ENCODE assay signal across 8 cellular contexts in genomic region chr10:3239920-3240909, GRCh38.
A peak's percentile ranks its signal among the peaks of the same experiment; 100 is the strongest.
DNase-seq lines count a peak whose midpoint lies in the region; ATAC-seq and TF ChIP-seq lines count a peak whose summit lies in the region.

No MANE protein-coding gene starts in this region.

- H3K4me1 ChIP-seq in heart right ventricle (peaks cover 0 to 26% (median 5%) of the 10 kb centered on the region in 9 donors), muscle layer of duodenum (ENCODE audit: control insufficient read depth in 1 of 2, insufficient read depth in 2 of 2, low read length in 2 of 2) (peaks cover 0 to 7% of the 10 kb centered on the region in 2 donors), body of pancreas (no peaks in the 10 kb centered on the region), mucosa of descending colon (ENCODE audit: low read depth) (no peaks in the 10 kb centered on the region)

- H3K4me3 ChIP-seq in heart right ventricle (peak overlapping the region in 7 of 10 donors; percentile 6 to 36 (median 31)), muscle layer of duodenum (ENCODE audit: low read depth in 1 of 2, low read length in 2 of 2) (no peak overlapping the region), body of pancreas (no peak overlapping the region), mucosa of descending colon (no peak overlapping the region)

- no peak for TF ChIP-seq POLR2A in body of pancreas (IDR thresholded peaks at IDR 0.05)

- H3K27ac ChIP-seq in heart right ventricle (peak overlapping the region; percentile 11 to 84 (median 67)), muscle layer of duodenum (ENCODE audit: low read length) (peak overlapping the region; percentile 32), body of pancreas (peak overlapping the region in 1 of 4 donors; percentile 12)

- H3K36me3 ChIP-seq in heart right ventricle = no peaks in the 10 kb centered on the region
- no peaks in the 10 kb centered on the region for H3K36me3 ChIP-seq in muscle layer of duodenum (ENCODE audit: control insufficient read depth in 1 of 2, insufficient read depth in 2 of 2, low read length in 2 of 2)
- H3K36me3 ChIP-seq in body of pancreas (replicated peaks in 1 of 2; ENCODE audit: insufficient read depth in 1 of 2, low read depth in 2 of 2) = no peaks in the 10 kb centered on the region
- H3K36me3 ChIP-seq in mucosa of descending colon (ENCODE audit: low read depth) = no peaks in the 10 kb centered on the region

- ATAC-seq in heart right ventricle (peak; percentile 43 to 78 (median 62)), Right ventricle myocardium superior (ENCODE audit: poor library complexity) (no peak), body of pancreas (no peak), mucosa of descending colon (no peak)

- peak in 1 of 2 donors; percentile 36 for DNase-seq in heart right ventricle
- DNase-seq in Right ventricle myocardium superior = no peak
- peak; percentile 83 for DNase-seq in dermis blood vessel endothelial cell
- DNase-seq in NCI-H146 (lab: John Stamatoyannopoulos, UW) = no peak
- no peak for DNase-seq in NCI-H82 treated with DMSO at 0.1 percent for 48 hours (lab: John Stamatoyannopoulos, UW; ENCODE audit: unreplicated experiment)
- no peak for DNase-seq in body of pancreas
- no peak for DNase-seq in mucosa of descending colon

- intact Hi-C loops in heart right ventricle (cut with DNase I) (loop anchor here in 9 of 10 donors (1.0 to 10.0 kb wide), 23 partner anchors 85 to 1532 kb away; partner anchors contain the start of gene KLF6 (in 1 of the 9)), Right ventricle myocardium superior (cut with DNase I) (loop anchor here (10.0 kb wide), 1 partner anchor 1535 kb away; no protein-coding TSS in a partner anchor), body of pancreas (cut with DNase I) (loop anchor here (10.0 kb wide), 1 partner anchor 1405 kb away; no protein-coding TSS in a partner anchor), mucosa of descending colon (cut with DNase I, micrococcal nuclease) (loop anchor here (10.0 kb wide), 2 partner anchors 535 to 545 kb away; partner anchors contain the start of gene KLF6 (in 1 of the 2))

- TF ChIP-seq CTCF in heart right ventricle (IDR thresholded peaks at IDR 0.05) (no peak), body of pancreas (IDR thresholded peaks at IDR 0.05) (no peak), mucosa of descending colon (IDR thresholded peaks at IDR 0.05) (no peak)

- no peaks in the 10 kb centered on the region for H3K9me3 ChIP-seq in heart right ventricle
- H3K9me3 ChIP-seq in muscle layer of duodenum (ENCODE audit: control insufficient read depth in 1 of 2, low read length in 2 of 2) = no peaks in the 10 kb centered on the region
- no peaks in the 10 kb centered on the region for H3K9me3 ChIP-seq in body of pancreas
- H3K9me3 ChIP-seq in mucosa of descending colon = no peaks in the 10 kb centered on the region

- H3K27me3 ChIP-seq in heart right ventricle (peaks cover 0 to 4% (median 0%) of the 10 kb centered on the region in 7 donors), muscle layer of duodenum (ENCODE audit: low read depth, low read length) (no peaks in the 10 kb centered on the region), body of pancreas (peaks cover 0 to 4% of the 10 kb centered on the region in 2 donors)

- WGBS in heart right ventricle, 2 donors = 61 to 67% methylated on average over 30 of the region's 30 CpGs
- WGBS in body of pancreas, 2 donors = 55 to 62% methylated on average over 29 to 30 of the region's 30 CpGs

Comparison
In these comparisons a context has a peak if more than half of its experiments do, and no peak if none do; other contexts are left out.
1. ATAC-seq: peak in heart right ventricle (8 of 8); none in Right ventricle myocardium superior (single experiment), body of pancreas (single experiment) and mucosa of descending colon (single experiment).
2. H3K4me3 ChIP-seq: peak in heart right ventricle (7 of 10); none in muscle layer of duodenum (0 of 2), body of pancreas (0 of 2) and mucosa of descending colon (single experiment).